Comparison of ENCODE assay signal across 14 cellular contexts in genomic region chr17:40953876-40954275, GRCh38. TPM values are rescaled to one million over a fixed set of nuclear protein-coding genes. Genes with fewer than 3 reads are reported as not detected.
DNase-seq lines count a peak whose midpoint lies in the region; ATAC-seq and TF ChIP-seq lines count a peak whose summit lies in the region.
"Had no signal": no experiment of that assay in that cellular context is flagged by ENCODE, and none has a peak within 500 bp of the region (broad histone marks: within the 10 kb centered on the region; RNA-seq: fewer than 3 reads in every experiment).

No MANE protein-coding gene starts in this region.

- H3K36me3 Mint-ChIP-seq in activated CD4-positive, alpha-beta memory T cell treated with anti-CD3 and anti-CD28 coated beads for 36 hours, result no peaks in the 10 kb centered on the region
- H3K36me3 Mint-ChIP-seq in activated CD4-positive, alpha-beta memory T cell treated with anti-CD3 and anti-CD28 coated beads, Interleukin-2, amount 10 ng/mL, durations not matched to agents 7 days and 5 days (ENCODE audit: low read depth), result no peaks in the 10 kb centered on the region
- H3K36me3 Mint-ChIP-seq in type B pancreatic cell (no peaks in the 10 kb centered on the region), immature natural killer cell (no peaks in the 10 kb centered on the region)

- intact Hi-C loops in activated CD4-positive, alpha-beta memory T cell treated with anti-CD3 and anti-CD28 coated beads for 36 hours (cut with micrococcal nuclease), result no loop called here

- no peak for ATAC-seq in GM18907 (IDR thresholded peaks at IDR 0.05; ENCODE audit: unreplicated experiment)

- H3K27ac Mint-ChIP-seq in activated CD4-positive, alpha-beta memory T cell treated with anti-CD3 and anti-CD28 coated beads for 36 hours, result no peak overlapping the region
- H3K27ac Mint-ChIP-seq in activated CD4-positive, alpha-beta memory T cell treated with anti-CD3 and anti-CD28 coated beads, Interleukin-2, amount 10 ng/mL, durations not matched to agents 7 days and 5 days, result no peak overlapping the region
- H3K27ac Mint-ChIP-seq in type B pancreatic cell, result peak overlapping the region; percentile 94
- H3K27ac Mint-ChIP-seq in immature natural killer cell, result no peak overlapping the region

- H3K27ac ChIP-seq in RWPE1, result no peak overlapping the region

- no peak for TF ChIP-seq CTCF in RWPE1 (conservative IDR thresholded peaks at IDR 0.05; ENCODE audit: low read depth)
- TF ChIP-seq CTCF in fibroblast of pulmonary artery (IDR thresholded peaks at IDR 0.05; ENCODE audit: low read length, missing control alignments), result no peak
- no peak for TF ChIP-seq CTCF in type B pancreatic cell (conservative IDR thresholded peaks at IDR 0.05)

- no peak overlapping the region for H3K4me3 Mint-ChIP-seq in activated CD4-positive, alpha-beta memory T cell treated with anti-CD3 and anti-CD28 coated beads for 36 hours
- H3K4me3 Mint-ChIP-seq in activated CD4-positive, alpha-beta memory T cell treated with anti-CD3 and anti-CD28 coated beads, Interleukin-2, amount 10 ng/mL, durations not matched to agents 7 days and 5 days, result no peak overlapping the region
- H3K4me3 Mint-ChIP-seq in type B pancreatic cell (peak overlapping the region; percentile 44), immature natural killer cell (no peak overlapping the region)
- H3K4me3 Mint-ChIP-seq: neural crest cell had no signal

- H3K4me1 Mint-ChIP-seq in activated CD4-positive, alpha-beta memory T cell treated with anti-CD3 and anti-CD28 coated beads for 36 hours (ENCODE audit: low read depth), result no peaks in the 10 kb centered on the region
- H3K4me1 Mint-ChIP-seq in activated CD4-positive, alpha-beta memory T cell treated with anti-CD3 and anti-CD28 coated beads, Interleukin-2, amount 10 ng/mL, durations not matched to agents 7 days and 5 days, result no peaks in the 10 kb centered on the region
- peaks cover 66% of the 10 kb centered on the region for H3K4me1 Mint-ChIP-seq in type B pancreatic cell (ENCODE audit: unreplicated experiment)
- H3K4me1 Mint-ChIP-seq in immature natural killer cell, result no peaks in the 10 kb centered on the region

- CTCF ChIA-PET in activated CD4-positive, alpha-beta memory T cell treated with anti-CD3 and anti-CD28 coated beads for 36 hours (lab: Charles Lee), result interaction anchor here (0.6 kb wide), 1 partner anchor 50 kb away, joined by 3 read pairs; no protein-coding TSS in a partner anchor
- CTCF ChIA-PET in activated CD4-positive, alpha-beta memory T cell treated with anti-CD3 and anti-CD28 coated beads, Interleukin-2, amount 10 ng/mL, durations not matched to agents 7 days and 5 days (lab: Charles Lee), result no interaction called here
- CTCF ChIA-PET in RWPE1 (lab: Yijun Ruan, JAX), result interaction anchor here (0.7 to 1.3 kb wide), 4 partner anchors 10 to 709 kb away, joined by 3 to 7 read pairs (median 3); no protein-coding TSS in a partner anchor

- DNase-seq in activated CD4-positive, alpha-beta memory T cell treated with anti-CD3 and anti-CD28 coated beads for 36 hours, result peak; percentile 42
- no peak for DNase-seq in activated CD4-positive, alpha-beta memory T cell treated with anti-CD3 and anti-CD28 coated beads, Interleukin-2, amount 10 ng/mL, durations not matched to agents 7 days and 5 days
- DNase-seq in RWPE1 (ENCODE audit: low spot score) (peak; percentile 85), fibroblast of pulmonary artery (ENCODE audit: low read depth) (peak; percentile 13), type B pancreatic cell (ENCODE audit: extremely low spot score, unreplicated experiment) (no peak), immature natural killer cell (no peak), SHP77 (lab: John Stamatoyannopoulos, UW) (no peak)
- DNase-seq: ACHN; activated CD8-positive, alpha-beta memory T cell treated with anti-CD3 and anti-CD28 coated beads, Interleukin-2, amount 50 U/mL, for 48 hours; NCI-H2081 had no signal

- POLR2A ChIA-PET in activated CD4-positive, alpha-beta memory T cell treated with anti-CD3 and anti-CD28 coated beads for 36 hours (lab: Charles Lee), result no interaction called here
- POLR2A ChIA-PET in activated CD4-positive, alpha-beta memory T cell treated with anti-CD3 and anti-CD28 coated beads, Interleukin-2, amount 10 ng/mL, durations not matched to agents 7 days and 5 days (lab: Charles Lee), result no interaction called here
- POLR2A ChIA-PET in RWPE1 (lab: Yijun Ruan, JAX; ENCODE audit: low non-redundant PET), result interaction anchor here (0.6 kb wide), 1 partner anchor 467 kb away, joined by 4 read pairs; no protein-coding TSS in a partner anchor

- H3K27me3 Mint-ChIP-seq in activated CD4-positive, alpha-beta memory T cell treated with anti-CD3 and anti-CD28 coated beads for 36 hours, result peaks cover 21% of the 10 kb centered on the region
- H3K27me3 Mint-ChIP-seq in activated CD4-positive, alpha-beta memory T cell treated with anti-CD3 and anti-CD28 coated beads, Interleukin-2, amount 10 ng/mL, durations not matched to agents 7 days and 5 days, result peaks cover 29% of the 10 kb centered on the region
- H3K27me3 Mint-ChIP-seq in type B pancreatic cell, result no peaks in the 10 kb centered on the region
- H3K27me3 Mint-ChIP-seq in immature natural killer cell (ENCODE audit: low read depth in 3 of 3), result peaks cover 9 to 20% (median 13%) of the 10 kb centered on the region in 3 donors

- H3K9me3 Mint-ChIP-seq in activated CD4-positive, alpha-beta memory T cell treated with anti-CD3 and anti-CD28 coated beads for 36 hours, result no peaks in the 10 kb centered on the region
- no peaks in the 10 kb centered on the region for H3K9me3 Mint-ChIP-seq in activated CD4-positive, alpha-beta memory T cell treated with anti-CD3 and anti-CD28 coated beads, Interleukin-2, amount 10 ng/mL, durations not matched to agents 7 days and 5 days
- H3K9me3 Mint-ChIP-seq in type B pancreatic cell, result peaks cover 8% of the 10 kb centered on the region
- H3K9me3 Mint-ChIP-seq in immature natural killer cell, result peaks cover 0 to 2% (median 0%) of the 10 kb centered on the region in 6 donors
- H3K9me3 Mint-ChIP-seq: neural crest cell had no signal

- H3K4me3 ChIP-seq in fibroblast of pulmonary artery (replicated peaks; ENCODE audit: low read depth, low read length), result no peak overlapping the region

RNA-seq across cellular contexts. Expression of gene KRT39, which starts 12.9 kb away (rescaled TPM):
- total RNA-seq in activated CD4-positive, alpha-beta memory T cell treated with anti-CD3 and anti-CD28 coated beads for 36 hours, result not detected
- total RNA-seq in activated CD4-positive, alpha-beta memory T cell treated with anti-CD3 and anti-CD28 coated beads, Interleukin-2, amount 10 ng/mL, durations not matched to agents 7 days and 5 days, result not detected
- 0.70 and 1.0 TPM in 2 replicates for total RNA-seq in type B pancreatic cell (ENCODE audit: low replicate concordance)
- polyA plus RNA-seq in immature natural killer cell, result not detected
- total RNA-seq: neural crest cell; T-helper 2 cell treated with Interferon-gamma antibody and Interleukin-4, amounts not matched to agents 100 ng/mL and 5 ng/mL, for 36 hours; temporal lobe had no signal

RNA-seq across cellular contexts. Expression of gene KRT23, which starts 16.4 kb away (rescaled TPM):
- total RNA-seq in activated CD4-positive, alpha-beta memory T cell treated with anti-CD3 and anti-CD28 coated beads for 36 hours, result not detected
- not detected for total RNA-seq in activated CD4-positive, alpha-beta memory T cell treated with anti-CD3 and anti-CD28 coated beads, Interleukin-2, amount 10 ng/mL, durations not matched to agents 7 days and 5 days
- total RNA-seq in type B pancreatic cell (ENCODE audit: low replicate concordance), result 49.7 and 464 TPM in 2 replicates
- polyA plus RNA-seq in immature natural killer cell, result not detected
- total RNA-seq: neural crest cell; T-helper 2 cell treated with Interferon-gamma antibody and Interleukin-4, amounts not matched to agents 100 ng/mL and 5 ng/mL, for 36 hours had no signal

RNA-seq across cellular contexts. Expression of gene KRT40, which starts 30.2 kb away (rescaled TPM):
- not detected for total RNA-seq in activated CD4-positive, alpha-beta memory T cell treated with anti-CD3 and anti-CD28 coated beads for 36 hours
- not detected for total RNA-seq in activated CD4-positive, alpha-beta memory T cell treated with anti-CD3 and anti-CD28 coated beads, Interleukin-2, amount 10 ng/mL, durations not matched to agents 7 days and 5 days
- total RNA-seq in type B pancreatic cell (ENCODE audit: low replicate concordance), result 2.3 and 5.5 TPM in 2 replicates
- polyA plus RNA-seq in immature natural killer cell, result not detected
- total RNA-seq: neural crest cell; T-helper 2 cell treated with Interferon-gamma antibody and Interleukin-4, amounts not matched to agents 100 ng/mL and 5 ng/mL, for 36 hours; temporal lobe had no signal

RNA-seq across cellular contexts. Expression of gene KRTAP3-3, which starts 40.1 kb away (rescaled TPM):
- total RNA-seq in activated CD4-positive, alpha-beta memory T cell treated with anti-CD3 and anti-CD28 coated beads for 36 hours, result not detected
- not detected for total RNA-seq in activated CD4-positive, alpha-beta memory T cell treated with anti-CD3 and anti-CD28 coated beads, Interleukin-2, amount 10 ng/mL, durations not matched to agents 7 days and 5 days
- total RNA-seq in type B pancreatic cell (ENCODE audit: low replicate concordance), result not detected in 2 replicates
- not detected for polyA plus RNA-seq in immature natural killer cell
- total RNA-seq: neural crest cell; T-helper 2 cell treated with Interferon-gamma antibody and Interleukin-4, amounts not matched to agents 100 ng/mL and 5 ng/mL, for 36 hours; temporal lobe had no signal

RNA-seq across cellular contexts. Expression of gene KRTAP3-2, which starts 45.8 kb away (rescaled TPM):
- total RNA-seq in activated CD4-positive, alpha-beta memory T cell treated with anti-CD3 and anti-CD28 coated beads for 36 hours, result not detected
- not detected for total RNA-seq in activated CD4-positive, alpha-beta memory T cell treated with anti-CD3 and anti-CD28 coated beads, Interleukin-2, amount 10 ng/mL, durations not matched to agents 7 days and 5 days
- not detected in 2 replicates for total RNA-seq in type B pancreatic cell (ENCODE audit: low replicate concordance)
- polyA plus RNA-seq in immature natural killer cell, result not detected
- total RNA-seq: neural crest cell; T-helper 2 cell treated with Interferon-gamma antibody and Interleukin-4, amounts not matched to agents 100 ng/mL and 5 ng/mL, for 36 hours; temporal lobe had no signal

Comparison
In these comparisons a context has a peak if more than half of its experiments do, and no peak if none do; other contexts are left out.
1. DNase-seq: peak in activated CD4-positive, alpha-beta memory T cell treated with anti-CD3 and anti-CD28 coated beads for 36 hours (single experiment), RWPE1 (single experiment) and fibroblast of pulmonary artery (single experiment); none in activated CD4-positive, alpha-beta memory T cell treated with anti-CD3 and anti-CD28 coated beads, Interleukin-2, amount 10 ng/mL, durations not matched to agents 7 days and 5 days (single experiment), type B pancreatic cell (single experiment), immature natural killer cell (0 of 3) and SHP77 (0 of 2).
2. RNA of gene KRT23, which starts 16.4 kb away (total RNA-seq): 49.7 to 464 TPM in type B pancreatic cell; not detected in activated CD4-positive, alpha-beta memory T cell treated with anti-CD3 and anti-CD28 coated beads for 36 hours and not detected in activated CD4-positive, alpha-beta memory T cell treated with anti-CD3 and anti-CD28 coated beads, Interleukin-2, amount 10 ng/mL, durations not matched to agents 7 days and 5 days; every median in the first group is over 10 times any median in the second.